10 cellular contexts compared by ENCODE assay signal in genomic region chr15:73821181-73821580, GRCh38. TPM values are rescaled to one million over a fixed set of nuclear protein-coding genes. Genes with fewer than 3 reads are reported as not detected.
"Had no signal": no experiment of that assay in that cellular context is flagged by ENCODE, and none has a peak within 500 bp of the region (broad histone marks: within the 10 kb centered on the region; RNA-seq: fewer than 3 reads in every experiment).

No MANE protein-coding gene starts in this region.

- H3K9me3 ChIP-seq: HAP-1 had no signal

- H2AFZ ChIP-seq: GM23248 had no signal

- H3K4me1 ChIP-seq: HAP-1 had no signal

- ATAC-seq: HCT116, K562 had no signal

- H3K27ac ChIP-seq: GM23248 had no signal

- DNase-seq: GM23248, GOT3, H7, HFFc6, IMR-90 had no signal

- H3K4me3 ChIP-seq: GM23248, HAP-1, K562 had no signal

- H3K36me3 ChIP-seq: HAP-1 had no signal

- H3K9ac ChIP-seq: GM23248 had no signal

- H3K27ac Mint-ChIP-seq: HFFc6 had no signal

RNA-seq across cellular contexts. Expression of gene TBC1D21, which starts 52.2 kb away (rescaled TPM):
- total RNA-seq: GM23248, H4, H7, HFFc6, HT-29, IMR-90, K562 had no signal
- polyA plus RNA-seq: GM23248, IMR-90, K562 had no signal
